Comparison of ENCODE assay signal across 13 cellular contexts in genomic region chr3:179666436-179667035, GRCh38. TPM values are rescaled to one million over a fixed set of nuclear protein-coding genes. Genes with fewer than 3 reads are reported as not detected.
A peak's percentile ranks its signal among the peaks of the same experiment; 100 is the strongest.
DNase-seq lines count a peak whose midpoint lies in the region; ATAC-seq and TF ChIP-seq lines count a peak whose summit lies in the region.
"Had no signal": no experiment of that assay in that cellular context is flagged by ENCODE, and none has a peak within 500 bp of the region (broad histone marks: within the 10 kb centered on the region; RNA-seq: fewer than 3 reads in every experiment).

No MANE protein-coding gene starts in this region.

- H3K9me3 ChIP-seq in mesenchymal stem cell (ENCODE audit: control insufficient read depth, low read length): no peaks in the 10 kb centered on the region

- no peak overlapping the region for H4K91ac ChIP-seq in mesenchymal stem cell (ENCODE audit: low read length)

- no peak overlapping the region for H2AK5ac ChIP-seq in mesenchymal stem cell (ENCODE audit: low read length, severe bottlenecking)

- DNase-seq in C1 segment of cervical spinal cord (lab: John Stamatoyannopoulos, UW): peak in 9 of 14 donors; percentile 6 to 81 (median 24)
- peak; percentile 93 for DNase-seq in NCI-H2171 treated with DMSO at 0.1 percent for 48 hours (lab: John Stamatoyannopoulos, UW)
- DNase-seq in dorsolateral prefrontal cortex: peak in 7 of 10 donors; percentile 12 to 81 (median 52)
- DNase-seq in mesenchymal stem cell: no peak
- DNase-seq in activated CD8-positive, alpha-beta memory T cell treated with anti-CD3 and anti-CD28 coated beads, Interleukin-2, amount 50 U/mL, for 4 hours: no peak
- DNase-seq in Kasumi-1 (lab: John Stamatoyannopoulos, UW): no peak
- DNase-seq in NCI-H510A treated with DMSO at 0.1 percent for 48 hours (lab: John Stamatoyannopoulos, UW): no peak
- DNase-seq: activated CD4-positive, CD25-positive, alpha-beta regulatory T cell treated with anti-CD3 and anti-CD28 coated beads, Interleukin-2, amount 50 U/mL, for 72 hours; CD4-positive, CD25-positive, alpha-beta regulatory T cell; OCI-M1 had no signal

- H3K4ac ChIP-seq in mesenchymal stem cell (ENCODE audit: low read depth in 1 of 2, low read length in 2 of 2): no peak overlapping the region

- H3K27ac ChIP-seq in dorsolateral prefrontal cortex (peak overlapping the region in 1 of 59 donors; percentile 4), mesenchymal stem cell (ENCODE audit: low read length, poor library complexity, severe bottlenecking) (no peak overlapping the region)

- H3K36me3 ChIP-seq in mesenchymal stem cell (ENCODE audit: control insufficient read depth in 1 of 2, insufficient read depth in 2 of 2, low read depth in 1 of 2, low read length in 2 of 2): no peaks in the 10 kb centered on the region

- H3K18ac ChIP-seq in mesenchymal stem cell (ENCODE audit: low read depth in 1 of 2, low read length in 2 of 2): no peak overlapping the region

- H3K4me3 ChIP-seq in dorsolateral prefrontal cortex: peak overlapping the region in 6 of 59 donors; percentile 6 to 28 (median 14)
- H3K4me3 ChIP-seq in mesenchymal stem cell (ENCODE audit: insufficient read depth in 1 of 2, low read depth in 1 of 2, low read length in 2 of 2): no peak overlapping the region

- no peak overlapping the region for H2AFZ ChIP-seq in mesenchymal stem cell (ENCODE audit: low read depth, low read length)

- TF ChIP-seq CTCF in dorsolateral prefrontal cortex (IDR thresholded peaks at IDR 0.05 in 54 of 56, conservative IDR thresholded peaks at IDR 0.05 in 2 of 56; ENCODE audit: low read depth in 1 of 56, partially characterized antibody in 56 of 56): no peak

- H3K14ac ChIP-seq in mesenchymal stem cell (ENCODE audit: low read length in 2 of 2): no peak overlapping the region

- no peak for ATAC-seq in GM18519 (IDR thresholded peaks at IDR 0.05; ENCODE audit: low FRiP score, unreplicated experiment)
- ATAC-seq: HCT116; stimulated activated effector memory CD8-positive, alpha-beta T cell treated with anti-CD3 and anti-CD28 coated beads, Interleukin-12 subunit alpha, Interleukin-12 subunit beta, amount 100 ng/mL, for 72 hours had no signal

- intact Hi-C loops in dorsolateral prefrontal cortex (cut with DNase I): no loop called here

- no peak overlapping the region for H3K23ac ChIP-seq in mesenchymal stem cell (ENCODE audit: low read length in 2 of 2)

- H2BK120ac ChIP-seq in mesenchymal stem cell (ENCODE audit: low read depth, low read length): no peak overlapping the region

- H3K4me2 ChIP-seq in mesenchymal stem cell (ENCODE audit: low read length, poor library complexity, severe bottlenecking): no peak overlapping the region

- peaks cover 8% of the 10 kb centered on the region for H3K79me1 ChIP-seq in mesenchymal stem cell (replicated peaks; ENCODE audit: low read length, poor library complexity, severe bottlenecking)

- H3K27me3 ChIP-seq in dorsolateral prefrontal cortex: no peaks in the 10 kb centered on the region
- no peaks in the 10 kb centered on the region for H3K27me3 ChIP-seq in mesenchymal stem cell (ENCODE audit: control insufficient read depth in 1 of 2, insufficient read depth in 1 of 2, low read length in 2 of 2)

- no peak overlapping the region for H3K9ac ChIP-seq in mesenchymal stem cell (ENCODE audit: low read length)

- WGBS in mesenchymal stem cell: 56% methylated on average over 8 of the region's 8 CpGs

- peak overlapping the region; percentile 45 for H4K8ac ChIP-seq in mesenchymal stem cell (ENCODE audit: low read length)

- H2BK12ac ChIP-seq in mesenchymal stem cell (ENCODE audit: low read length in 2 of 2): no peak overlapping the region

- H2BK5ac ChIP-seq in mesenchymal stem cell (ENCODE audit: low read depth, low read length, poor library complexity, severe bottlenecking): no peak overlapping the region

- no peak overlapping the region for H2BK15ac ChIP-seq in mesenchymal stem cell (ENCODE audit: low read depth, poor library complexity, severe bottlenecking)

- peaks cover 8% of the 10 kb centered on the region for H3K4me1 ChIP-seq in mesenchymal stem cell (ENCODE audit: control insufficient read depth, insufficient read depth, low read depth, low read length)

RNA-seq across cellular contexts. Expression of gene USP13, which starts 13.7 kb away (rescaled TPM):
- 10 to 100 TPM in 117 of 120 experiments, 1 to 10 TPM in 3; 9.0 to 20.1 (median 14.3) TPM for total RNA-seq in dorsolateral prefrontal cortex
- 7.2 TPM for polyA plus RNA-seq in mesenchymal stem cell (2013, experiment 1 of 2)
- 7.0 TPM for polyA plus RNA-seq in mesenchymal stem cell (2013, experiment 2 of 2)

Comparison
In these comparisons a context has a peak if more than half of its experiments do, and no peak if none do; other contexts are left out.
1. DNase-seq: peak in C1 segment of cervical spinal cord (9 of 14), NCI-H2171 treated with DMSO at 0.1 percent for 48 hours (single experiment) and dorsolateral prefrontal cortex (7 of 10); none in mesenchymal stem cell (single experiment), activated CD8-positive, alpha-beta memory T cell treated with anti-CD3 and anti-CD28 coated beads, Interleukin-2, amount 50 U/mL, for 4 hours (single experiment), Kasumi-1 (0 of 2) and NCI-H510A treated with DMSO at 0.1 percent for 48 hours (single experiment).